9 cellular contexts compared by ENCODE assay signal in genomic region chr11:115920087-115920461, GRCh38.
A peak's percentile ranks its signal among the peaks of the same experiment; 100 is the strongest.
DNase-seq lines count a peak whose midpoint lies in the region; ATAC-seq, FAIRE-seq and TF ChIP-seq lines count a peak whose summit lies in the region.
"Had no signal": no experiment of that assay in that cellular context is flagged by ENCODE, and none has a peak within 500 bp of the region (broad histone marks: within the 10 kb centered on the region; RNA-seq: fewer than 3 reads in every experiment).

No MANE protein-coding gene starts in this region.

- H3K27me3 ChIP-seq in mesendoderm (ENCODE audit: insufficient read depth, low read length, poor library complexity) (no peaks in the 10 kb centered on the region), upper lobe of left lung (no peaks in the 10 kb centered on the region)

- no peak overlapping the region for H3K18ac ChIP-seq in mesendoderm (ENCODE audit: low read length)

- H3K4me1 ChIP-seq in mesendoderm (ENCODE audit: control insufficient read depth, low read depth, low read length) (no peaks in the 10 kb centered on the region), upper lobe of left lung (peaks cover 0 to 10% (median 4%) of the 10 kb centered on the region in 4 donors)
- H3K4me1 ChIP-seq: gastrocnemius medialis had no signal

- H3K27ac ChIP-seq in mesendoderm (ENCODE audit: low read depth, low read length) (no peak overlapping the region), upper lobe of left lung (no peak overlapping the region)
- H3K27ac ChIP-seq: gastrocnemius medialis had no signal

- no peaks in the 10 kb centered on the region for H3K79me1 ChIP-seq in mesendoderm (ENCODE audit: low read length)

- ATAC-seq in GM19035 (IDR thresholded peaks at IDR 0.05; ENCODE audit: unreplicated experiment) (peak; percentile 28), HG02623 (IDR thresholded peaks at IDR 0.05; ENCODE audit: unreplicated experiment) (peak; percentile 1), HG02840 (IDR thresholded peaks at IDR 0.05; ENCODE audit: low FRiP score, unreplicated experiment) (no peak), upper lobe of left lung (ENCODE audit: low FRiP score in 2 of 2) (no peak)
- ATAC-seq: gastrocnemius medialis had no signal

- H3K36me3 ChIP-seq in mesendoderm (ENCODE audit: control insufficient read depth, insufficient read depth, low read length) (no peaks in the 10 kb centered on the region), upper lobe of left lung (no peaks in the 10 kb centered on the region)
- H3K36me3 ChIP-seq: gastrocnemius medialis had no signal

- no peak overlapping the region for H2BK120ac ChIP-seq in mesendoderm (ENCODE audit: low read depth, low read length)

- no peak overlapping the region for H2BK15ac ChIP-seq in mesendoderm (replicated peaks; ENCODE audit: low read depth)

- no peak for TF ChIP-seq POLR2A in upper lobe of left lung (IDR thresholded peaks at IDR 0.05)

- H3K23ac ChIP-seq in mesendoderm (ENCODE audit: low read length): no peak overlapping the region

- no peak overlapping the region for H2BK5ac ChIP-seq in mesendoderm (ENCODE audit: low read length)

- no peak overlapping the region for H3K56ac ChIP-seq in mesendoderm (ENCODE audit: low read length)

- H3K4me2 ChIP-seq in mesendoderm (ENCODE audit: low read length): no peak overlapping the region

- H3K79me2 ChIP-seq in mesendoderm (ENCODE audit: control insufficient read depth, insufficient read depth, low read length): no peaks in the 10 kb centered on the region

- no peaks in the 10 kb centered on the region for H3K9me3 ChIP-seq in upper lobe of left lung
- H3K9me3 ChIP-seq: gastrocnemius medialis had no signal

- FAIRE-seq in HTR-8/SVneo (lab: Jason Lieb, UNC): no peak

- DNase-seq in HTR-8/SVneo (ENCODE audit: insufficient read length, low spot score) (peak; percentile 30), mesendoderm (peak; percentile 4), upper lobe of left lung (no peak)
- DNase-seq in activated T-cell treated with anti-CD3 and anti-CD28 coated beads, Interleukin-2, amount 50 U/mL, for 48 hours: no peak
- DNase-seq: cerebellar nuclear complex, gastrocnemius medialis had no signal

- no peak overlapping the region for H3K4me3 ChIP-seq in mesendoderm (ENCODE audit: low read length)
- H3K4me3 ChIP-seq in upper lobe of left lung: no peak overlapping the region
- H3K4me3 ChIP-seq: gastrocnemius medialis had no signal

- no peak for TF ChIP-seq EP300 in upper lobe of left lung (IDR thresholded peaks at IDR 0.05)

- no peak overlapping the region for H4K8ac ChIP-seq in mesendoderm (ENCODE audit: low read depth, low read length)

- TF ChIP-seq CTCF in upper lobe of left lung (IDR thresholded peaks at IDR 0.05): no peak

- no CpG with 5 or more reads among the region's 1 CpG for WGBS in mesendoderm (ENCODE audit: extremely low coverage, insufficient coverage, low lambda C conversion rate)
- 63 to 68% methylated on average over 1 of the region's 1 CpG for WGBS in upper lobe of left lung, 2 donors

- H3K4ac ChIP-seq in mesendoderm (ENCODE audit: low read depth, low read length): no peak overlapping the region

- no peak overlapping the region for H2AK5ac ChIP-seq in mesendoderm (ENCODE audit: low read length)

- H4K5ac ChIP-seq in mesendoderm (ENCODE audit: low read length): no peak overlapping the region

- no peak overlapping the region for H3K9ac ChIP-seq in mesendoderm (ENCODE audit: low read length)

Comparison
In these comparisons a context has a peak if more than half of its experiments do, and no peak if none do; other contexts are left out.
1. ATAC-seq: peak in GM19035 (single experiment) and HG02623 (single experiment); none in HG02840 (single experiment) and upper lobe of left lung (0 of 2).
2. DNase-seq: peak in HTR-8/SVneo (single experiment) and mesendoderm (single experiment); none in upper lobe of left lung (0 of 2) and activated T-cell treated with anti-CD3 and anti-CD28 coated beads, Interleukin-2, amount 50 U/mL, for 48 hours (0 of 2).